9 cellular contexts compared by ENCODE assay signal in the genomic region with DNA sequence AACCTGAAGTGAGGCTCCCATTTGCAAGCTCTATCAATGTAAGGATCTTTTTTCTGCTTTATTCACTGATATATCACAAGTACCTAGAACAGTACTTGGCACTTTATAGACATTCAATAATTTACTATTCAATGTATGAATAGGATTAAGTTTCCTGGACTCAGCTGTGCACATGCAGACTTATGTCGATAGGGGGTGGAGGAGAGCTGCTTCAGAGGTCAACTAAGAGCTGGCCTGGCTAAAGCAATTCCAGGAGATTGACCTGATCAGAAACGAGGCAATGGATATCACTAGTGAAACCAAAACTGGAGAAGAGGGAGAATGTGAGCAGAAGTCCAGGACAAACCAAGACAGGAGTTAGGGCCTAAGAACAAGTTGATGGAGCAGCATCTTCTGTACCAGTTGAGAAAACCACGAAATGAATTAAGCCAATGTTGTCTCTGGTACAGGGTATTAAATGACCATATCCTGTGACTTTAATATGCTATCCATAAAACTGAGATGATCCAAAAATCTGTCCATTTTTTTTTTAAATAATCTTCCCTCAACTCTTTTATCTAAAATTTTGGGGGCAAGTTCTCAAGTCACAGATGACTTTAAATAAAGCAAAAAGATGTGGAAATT.
DNase-seq lines count a peak whose midpoint lies in the region; ATAC-seq and TF ChIP-seq lines count a peak whose summit lies in the region.
"Had no signal": no experiment of that assay in that cellular context is flagged by ENCODE, and none has a peak within 500 bp of the region (broad histone marks: within the 10 kb centered on the region; RNA-seq: fewer than 3 reads in every experiment).

No MANE protein-coding gene starts in this region.

- H3K4me2 ChIP-seq in DND-41 (ENCODE audit: insufficient read depth, low read length) (no peak overlapping the region), mammary epithelial cell (ENCODE audit: insufficient read depth, low read depth, low read length) (no peak overlapping the region)

- no peaks in the 10 kb centered on the region for H3K4me1 ChIP-seq in DND-41 (ENCODE audit: insufficient read depth, low read length)
- no peaks in the 10 kb centered on the region for H3K4me1 ChIP-seq in mammary epithelial cell (ENCODE audit: insufficient read depth, low read length)
- H3K4me1 ChIP-seq in aorta (ENCODE audit: control insufficient read depth in 1 of 2, insufficient read depth in 2 of 2, low read length in 2 of 2) = no peaks in the 10 kb centered on the region

- intact Hi-C loops in mammary epithelial cell (cut with micrococcal nuclease) (loop anchor here (1.0 to 10.0 kb wide), 4 partner anchors 264 to 857 kb away; no protein-coding TSS in a partner anchor), aorta (cut with DNase I) (no loop called here)

- H3K27me3 ChIP-seq in DND-41 (ENCODE audit: insufficient read depth, low read length, poor library complexity) (no peaks in the 10 kb centered on the region), H7 (ENCODE audit: control insufficient read depth, insufficient read depth, low read length) (no peaks in the 10 kb centered on the region), mammary epithelial cell (ENCODE audit: insufficient read depth, low read length) (no peaks in the 10 kb centered on the region), aorta (ENCODE audit: control insufficient read depth in 1 of 2, insufficient read depth in 2 of 2, low read length in 1 of 2) (no peaks in the 10 kb centered on the region)
- H3K27me3 ChIP-seq: neutrophil had no signal

- in situ Hi-C loops in mammary epithelial cell (cut with MboI; ENCODE audit: low sequenced_read_pairs in 2 of 2) = no loop called here

- H3K9ac ChIP-seq in DND-41 (ENCODE audit: low read depth, low read length) (no peak overlapping the region), mammary epithelial cell (ENCODE audit: insufficient read depth, low read length) (no peak overlapping the region)

- H3K4me3 ChIP-seq in DND-41 (ENCODE audit: low read depth in 1 of 2, low read length in 2 of 2) (no peak overlapping the region), H7 (ENCODE audit: insufficient read depth, low read depth, low read length) (no peak overlapping the region), mammary epithelial cell (replicated peaks in 1 of 3; ENCODE audit: insufficient read depth in 1 of 3, low read depth in 2 of 3, low read length in 3 of 3) (no peak overlapping the region), aorta (ENCODE audit: low read length in 2 of 2) (no peak overlapping the region)

- DNase-seq in DND-41 = no peak
- peak; percentile 27 for DNase-seq in H7
- DNase-seq in NCI-H345 (lab: John Stamatoyannopoulos, UW) = peak; percentile 17
- peak; percentile 38 for DNase-seq in mammary epithelial cell
- DNase-seq in left kidney (ENCODE audit: low read depth, low spot score) = peak; percentile 68
- DNase-seq in aorta = no peak

- H4K20me1 ChIP-seq in DND-41 (ENCODE audit: insufficient read depth, low read length) (no peaks in the 10 kb centered on the region), mammary epithelial cell (ENCODE audit: insufficient read depth, low read length) (no peaks in the 10 kb centered on the region)

- no peaks in the 10 kb centered on the region for H3K9me3 ChIP-seq in DND-41 (ENCODE audit: insufficient read depth, low read length, severe bottlenecking)
- H3K9me3 ChIP-seq in mammary epithelial cell (replicated peaks; ENCODE audit: insufficient read depth, low read length) = no peaks in the 10 kb centered on the region
- no peaks in the 10 kb centered on the region for H3K9me3 ChIP-seq in aorta (ENCODE audit: control insufficient read depth, low read length)
- H3K9me3 ChIP-seq: neutrophil had no signal

- CTCF ChIA-PET in mammary epithelial cell (lab: Charles Lee; ENCODE audit: low non-redundant PET) = no interaction called here

- H3K27ac ChIP-seq in DND-41 (ENCODE audit: low read length) (no peak overlapping the region), mammary epithelial cell (ENCODE audit: insufficient read depth, low read depth, low read length) (no peak overlapping the region), aorta (ENCODE audit: low read depth in 1 of 2, low read length in 2 of 2) (no peak overlapping the region)
- H3K27ac ChIP-seq: neutrophil had no signal

- no TSS peak for BruUV-seq in mammary epithelial cell (replicated peaks; lab: Mats Ljungman, UMichigan)

- H2AFZ ChIP-seq in DND-41 (ENCODE audit: low read depth, low read length) (no peak overlapping the region), mammary epithelial cell (ENCODE audit: low read depth, low read length) (no peak overlapping the region)

- TF ChIP-seq CTCF in DND-41 (IDR thresholded peaks at IDR 0.05; ENCODE audit: borderline replicate concordance, extremely low read depth, low read length, poor library complexity, severe bottlenecking) = peak; percentile 62
- peak; percentile 95 for TF ChIP-seq CTCF in mammary epithelial cell (conservative IDR thresholded peaks at IDR 0.05 in 1 of 2, IDR thresholded peaks at IDR 0.05 in 1 of 2; ENCODE audit: extremely low read depth in 1 of 2, insufficient read depth in 1 of 2, low read depth in 1 of 2, low read length in 2 of 2)

- 40% methylated on average over 3 of the region's 3 CpGs for WGBS in mammary epithelial cell (ENCODE audit: low coverage, missing lambda C conversion rate)
- WGBS in aorta, 2 donors = 33 to 34% methylated on average over 3 of the region's 3 CpGs

- H3K79me2 ChIP-seq in DND-41 (ENCODE audit: insufficient read depth, low read length) = no peaks in the 10 kb centered on the region
- no peaks in the 10 kb centered on the region for H3K79me2 ChIP-seq in mammary epithelial cell (ENCODE audit: insufficient read depth, low read length)

- H3K36me3 ChIP-seq in DND-41 (ENCODE audit: insufficient read depth, low read length) = no peaks in the 10 kb centered on the region
- no peaks in the 10 kb centered on the region for H3K36me3 ChIP-seq in H7 (replicated peaks; ENCODE audit: control insufficient read depth, insufficient read depth, low read length)
- H3K36me3 ChIP-seq in mammary epithelial cell (ENCODE audit: insufficient read depth, low read length) = no peaks in the 10 kb centered on the region
- H3K36me3 ChIP-seq in aorta (ENCODE audit: control insufficient read depth in 1 of 2, insufficient read depth in 2 of 2, low read length in 1 of 2) = no peaks in the 10 kb centered on the region
- H3K36me3 ChIP-seq: neutrophil had no signal

- dilution Hi-C loops in mammary epithelial cell (cut with HindIII; ENCODE audit: low sequenced_read_pairs) = no loop called here

- peak; percentile 55; the same call in 1 of the 3 replicates for ATAC-seq in DND-41 (ENCODE audit: insufficient read depth, low read depth)
- peak; percentile 75 for ATAC-seq in aorta (ENCODE audit: low FRiP score)
- ATAC-seq in GM19324 (IDR thresholded peaks at IDR 0.05; ENCODE audit: low FRiP score, unreplicated experiment) = no peak
- ATAC-seq in HG03469 (IDR thresholded peaks at IDR 0.05; ENCODE audit: unreplicated experiment) = no peak

Comparison
In these comparisons a context has a peak if more than half of its experiments do, and no peak if none do; other contexts are left out.
1. ATAC-seq: peak in DND-41 (single experiment) and aorta (single experiment); none in GM19324 (single experiment) and HG03469 (single experiment).
2. DNase-seq: peak in H7 (single experiment), NCI-H345 (single experiment), mammary epithelial cell (single experiment) and left kidney (single experiment); none in DND-41 (single experiment) and aorta (0 of 2).